8 cellular contexts compared by ENCODE assay signal in genomic region chr4:163164591-163164990, GRCh38. TPM values are rescaled to one million over a fixed set of nuclear protein-coding genes. Genes with fewer than 3 reads are reported as not detected.
A peak's percentile ranks its signal among the peaks of the same experiment; 100 is the strongest.
DNase-seq lines count a peak whose midpoint lies in the region; ATAC-seq, FAIRE-seq and TF ChIP-seq lines count a peak whose summit lies in the region.

No MANE protein-coding gene starts in this region.

- CTCF ChIA-PET in activated naive CD4-positive, alpha-beta T cell treated with anti-CD3 and anti-CD28 coated beads, Interleukin-2, amount 10 ng/mL, durations not matched to agents 7 days and 5 days (lab: Charles Lee), result no interaction called here
- CTCF ChIA-PET in activated CD8-positive, alpha-beta T cell treated with anti-CD3 and anti-CD28 coated beads for 36 hours (lab: Charles Lee), result no interaction called here

- no peak for DNase-seq in activated naive CD4-positive, alpha-beta T cell treated with anti-CD3 and anti-CD28 coated beads, Interleukin-2, amount 10 ng/mL, durations not matched to agents 7 days and 5 days
- DNase-seq in activated naive CD4-positive, alpha-beta T cell treated with Interleukin-2 at 50 U/mL for 16 hours, result no peak
- no peak for DNase-seq in activated CD8-positive, alpha-beta T cell treated with anti-CD3 and anti-CD28 coated beads for 36 hours
- no peak for DNase-seq in type B pancreatic cell (ENCODE audit: extremely low spot score, unreplicated experiment)
- DNase-seq in RCC 7860 (ENCODE audit: low spot score), result no peak
- DNase-seq in A172 (ENCODE audit: low spot score), result no peak

- H3K27ac Mint-ChIP-seq in activated naive CD4-positive, alpha-beta T cell treated with anti-CD3 and anti-CD28 coated beads, Interleukin-2, amount 10 ng/mL, durations not matched to agents 7 days and 5 days, result no peak overlapping the region
- no peak overlapping the region for H3K27ac Mint-ChIP-seq in activated CD8-positive, alpha-beta T cell treated with anti-CD3 and anti-CD28 coated beads for 36 hours
- H3K27ac Mint-ChIP-seq in type B pancreatic cell, result peak overlapping the region; percentile 99

- H3K4me3 ChIP-seq in iPS-18c (ENCODE audit: insufficient read depth, low read depth, low read length), result peak overlapping the region; percentile 85; the same call in 1 of the 2 replicates

- no peak for ATAC-seq in activated CD8-positive, alpha-beta T cell treated with anti-CD3 and anti-CD28 coated beads for 36 hours
- ATAC-seq in GM19467 (IDR thresholded peaks at IDR 0.05; ENCODE audit: unreplicated experiment), result no peak

- H3K4me3 Mint-ChIP-seq in activated naive CD4-positive, alpha-beta T cell treated with anti-CD3 and anti-CD28 coated beads, Interleukin-2, amount 10 ng/mL, durations not matched to agents 7 days and 5 days, result peak overlapping the region; percentile 89
- peak overlapping the region; percentile 81 for H3K4me3 Mint-ChIP-seq in activated CD8-positive, alpha-beta T cell treated with anti-CD3 and anti-CD28 coated beads for 36 hours
- peak overlapping the region; percentile 88 for H3K4me3 Mint-ChIP-seq in type B pancreatic cell

- no peaks in the 10 kb centered on the region for H3K9me3 Mint-ChIP-seq in activated naive CD4-positive, alpha-beta T cell treated with anti-CD3 and anti-CD28 coated beads, Interleukin-2, amount 10 ng/mL, durations not matched to agents 7 days and 5 days
- H3K9me3 Mint-ChIP-seq in activated CD8-positive, alpha-beta T cell treated with anti-CD3 and anti-CD28 coated beads for 36 hours, result no peaks in the 10 kb centered on the region
- no peaks in the 10 kb centered on the region for H3K9me3 Mint-ChIP-seq in type B pancreatic cell

- peaks cover 35% of the 10 kb centered on the region for H3K4me1 Mint-ChIP-seq in activated naive CD4-positive, alpha-beta T cell treated with anti-CD3 and anti-CD28 coated beads, Interleukin-2, amount 10 ng/mL, durations not matched to agents 7 days and 5 days
- peaks cover 52% of the 10 kb centered on the region for H3K4me1 Mint-ChIP-seq in activated CD8-positive, alpha-beta T cell treated with anti-CD3 and anti-CD28 coated beads for 36 hours (ENCODE audit: low read depth)
- H3K4me1 Mint-ChIP-seq in type B pancreatic cell (ENCODE audit: unreplicated experiment), result peaks cover 19% of the 10 kb centered on the region

- H3K9me3 ChIP-seq in iPS-18c (ENCODE audit: control insufficient read depth, insufficient read depth, low read length), result no peaks in the 10 kb centered on the region

- no peak for FAIRE-seq in RCC 7860 (lab: Jason Lieb, UNC)

- POLR2A ChIA-PET in activated CD8-positive, alpha-beta T cell treated with anti-CD3 and anti-CD28 coated beads for 36 hours (lab: Charles Lee), result interaction anchor here (2.3 kb wide), 1 partner anchor 8 kb away, joined by 5 read pairs; no protein-coding TSS in a partner anchor

- no peaks in the 10 kb centered on the region for H3K27me3 Mint-ChIP-seq in activated naive CD4-positive, alpha-beta T cell treated with anti-CD3 and anti-CD28 coated beads, Interleukin-2, amount 10 ng/mL, durations not matched to agents 7 days and 5 days
- H3K27me3 Mint-ChIP-seq in activated CD8-positive, alpha-beta T cell treated with anti-CD3 and anti-CD28 coated beads for 36 hours, result no peaks in the 10 kb centered on the region
- no peaks in the 10 kb centered on the region for H3K27me3 Mint-ChIP-seq in type B pancreatic cell

- intact Hi-C loops in activated CD8-positive, alpha-beta T cell treated with anti-CD3 and anti-CD28 coated beads for 36 hours (cut with micrococcal nuclease), result no loop called here

- no peak for TF ChIP-seq CTCF in activated CD8-positive, alpha-beta T cell treated with anti-CD3 and anti-CD28 coated beads for 36 hours (IDR thresholded peaks at IDR 0.05)
- TF ChIP-seq CTCF in type B pancreatic cell (conservative IDR thresholded peaks at IDR 0.05), result no peak

- H3K36me3 Mint-ChIP-seq in activated naive CD4-positive, alpha-beta T cell treated with anti-CD3 and anti-CD28 coated beads, Interleukin-2, amount 10 ng/mL, durations not matched to agents 7 days and 5 days, result peaks cover 19% of the 10 kb centered on the region
- H3K36me3 Mint-ChIP-seq in activated CD8-positive, alpha-beta T cell treated with anti-CD3 and anti-CD28 coated beads for 36 hours (ENCODE audit: low read depth), result peaks cover 47% of the 10 kb centered on the region
- peaks cover 13% of the 10 kb centered on the region for H3K36me3 Mint-ChIP-seq in type B pancreatic cell

RNA-seq across cellular contexts. Expression of gene NAF1, which starts 2.1 kb away (rescaled TPM):
- 10 to 100 TPM; 28.6 to 29.1 TPM for total RNA-seq in activated CD8-positive, alpha-beta T cell treated with anti-CD3 and anti-CD28 coated beads for 36 hours
- 20.0 and 23.3 TPM in 2 replicates for total RNA-seq in type B pancreatic cell (ENCODE audit: low replicate concordance)
- 10.1 and 11.1 TPM in 2 replicates for total RNA-seq in A172 (2014; rRNA removed; shearing (Covaris generic))
